ENCODE assay signal across 15 cellular contexts in genomic region chr5:79111960-79112702, GRCh38. TPM values are rescaled to one million over a fixed set of nuclear protein-coding genes. Genes with fewer than 3 reads are reported as not detected.
DNase-seq lines count a peak whose midpoint lies in the region; ATAC-seq and TF ChIP-seq lines count a peak whose summit lies in the region.
"Had no signal": no experiment of that assay in that cellular context is flagged by ENCODE, and none has a peak within 500 bp of the region (broad histone marks: within the 10 kb centered on the region; RNA-seq: fewer than 3 reads in every experiment).

No MANE protein-coding gene starts in this region.

- H3K4me3 Mint-ChIP-seq in Calu3 (ENCODE audit: low read depth, unreplicated experiment) = peak overlapping the region; percentile 50
- H3K4me3 Mint-ChIP-seq in chondrocyte (ENCODE audit: unreplicated experiment) = peak overlapping the region; percentile 55
- peak overlapping the region; percentile 53 for H3K4me3 Mint-ChIP-seq in progenitor cell of endocrine pancreas (ENCODE audit: low read depth)
- H3K4me3 Mint-ChIP-seq: dendritic cell treated with granulocyte-macrophage colony-stimulating factor and Interleukin-4, amounts not matched to agents 40 ng/mL and 50 ng/mL, for 4 days had no signal

- H3K9me3 Mint-ChIP-seq in Calu3 (ENCODE audit: low read depth, unreplicated experiment) (no peaks in the 10 kb centered on the region), chondrocyte (ENCODE audit: low read depth) (no peaks in the 10 kb centered on the region), progenitor cell of endocrine pancreas (ENCODE audit: low read depth) (no peaks in the 10 kb centered on the region)
- H3K9me3 Mint-ChIP-seq: dendritic cell treated with granulocyte-macrophage colony-stimulating factor and Interleukin-4, amounts not matched to agents 40 ng/mL and 50 ng/mL, for 4 days had no signal

- H3K27ac Mint-ChIP-seq in Calu3 (ENCODE audit: unreplicated experiment) (no peak overlapping the region), chondrocyte (ENCODE audit: unreplicated experiment) (no peak overlapping the region), progenitor cell of endocrine pancreas (no peak overlapping the region)
- H3K27ac Mint-ChIP-seq: dendritic cell treated with granulocyte-macrophage colony-stimulating factor and Interleukin-4, amounts not matched to agents 40 ng/mL and 50 ng/mL, for 4 days had no signal

- BruUV-seq in Calu3 (replicated peaks; lab: Mats Ljungman, UMichigan) = no TSS peak

- DNase-seq in Calu3 = no peak
- no peak for DNase-seq in chondrocyte (ENCODE audit: low spot score)
- peak; percentile 60 for DNase-seq in islet precursor cell
- DNase-seq in progenitor cell of endocrine pancreas (ENCODE audit: low spot score, unreplicated experiment) = no peak
- DNase-seq in NCI-H510A treated with DMSO at 0.1 percent for 48 hours (lab: John Stamatoyannopoulos, UW) = no peak
- DNase-seq in DMS114 treated with DMSO at 0.1 percent for 48 hours (lab: John Stamatoyannopoulos, UW; ENCODE audit: unreplicated experiment) = no peak
- DNase-seq in activated naive CD4-positive, alpha-beta T cell treated with Interleukin-2 at 50 U/mL for 16 hours = no peak
- DNase-seq: activated CD4-positive, alpha-beta T cell treated with anti-CD3 and anti-CD28 coated beads for 1 hour; AML-193; DND-41; stimulated activated CD8-positive, alpha-beta memory T cell treated with anti-CD3 and anti-CD28 coated beads, Interleukin-4, amount 100 ng/mL, for 48 hours had no signal

- H3K27me3 Mint-ChIP-seq in Calu3 (ENCODE audit: unreplicated experiment) (peaks cover 82% of the 10 kb centered on the region), chondrocyte (ENCODE audit: low read depth) (peaks cover 37% of the 10 kb centered on the region), progenitor cell of endocrine pancreas (peaks cover 59% of the 10 kb centered on the region)

- H3K4me1 Mint-ChIP-seq in Calu3 (ENCODE audit: low read depth, unreplicated experiment) (no peaks in the 10 kb centered on the region), chondrocyte (ENCODE audit: low read depth) (peaks cover 34% of the 10 kb centered on the region), progenitor cell of endocrine pancreas (ENCODE audit: low read depth) (peaks cover 7% of the 10 kb centered on the region)

- no peak for ATAC-seq in HG03571 (IDR thresholded peaks at IDR 0.05; ENCODE audit: unreplicated experiment)

- TF ChIP-seq CTCF in Calu3 (IDR thresholded peaks at IDR 0.05; ENCODE audit: unreplicated experiment) = no peak
- TF ChIP-seq CTCF in chondrocyte (IDR thresholded peaks at IDR 0.05) = peak; percentile 31
- TF ChIP-seq CTCF in progenitor cell of endocrine pancreas (IDR thresholded peaks at IDR 0.05; ENCODE audit: unreplicated experiment) = peak; percentile 21

- CTCF ChIA-PET in Calu3 (lab: Charles Lee) = interaction anchor here (1.8 kb wide), 1 partner anchor 21 kb away, joined by 4 read pairs; no protein-coding TSS in a partner anchor

- intact Hi-C loops in Calu3 (cut with micrococcal nuclease; ENCODE audit: unreplicated experiment) = no loop called here

- H3K36me3 Mint-ChIP-seq in Calu3 (ENCODE audit: insufficient read depth, unreplicated experiment) = peaks cover 4% of the 10 kb centered on the region
- H3K36me3 Mint-ChIP-seq in chondrocyte (ENCODE audit: low read depth) = peaks cover 8% of the 10 kb centered on the region
- H3K36me3 Mint-ChIP-seq in progenitor cell of endocrine pancreas (ENCODE audit: insufficient read depth) = no peaks in the 10 kb centered on the region

RNA-seq across cellular contexts. Expression of gene BHMT, which starts 0.5 kb away (rescaled TPM):
- not detected in 2 replicates for total RNA-seq in Calu3 (2022)
- total RNA-seq in chondrocyte = not detected in 3 replicates
- total RNA-seq in progenitor cell of endocrine pancreas = 1.2 and 1.4 TPM in 2 replicates
- total RNA-seq: T-helper 1 cell treated with Interleukin-12 subunit alpha and Interleukin-12 subunit beta and Interleukin-4 antibody, amounts not matched to agents 30 ng/mL and 1 ng/mL, for 36 hours; vagina had no signal

RNA-seq across cellular contexts. Expression of gene BHMT2, which starts 42.6 kb away (rescaled TPM):
- not detected in 2 replicates for total RNA-seq in Calu3 (2022)
- not detected in 3 replicates for total RNA-seq in chondrocyte
- 0.64 and 1.2 TPM in 2 replicates for total RNA-seq in progenitor cell of endocrine pancreas
- total RNA-seq: T-helper 1 cell treated with Interleukin-12 subunit alpha and Interleukin-12 subunit beta and Interleukin-4 antibody, amounts not matched to agents 30 ng/mL and 1 ng/mL, for 36 hours had no signal

RNA-seq across cellular contexts. Expression of gene DMGDH, which starts 42.7 kb away (rescaled TPM):
- 1.1 and 1.3 TPM in 2 replicates for total RNA-seq in Calu3 (2022)
- 1.9 to 3.2 TPM (median 3.1 TPM) in 3 replicates for total RNA-seq in chondrocyte
- 0.75 and 0.84 TPM in 2 replicates for total RNA-seq in progenitor cell of endocrine pancreas
